In the genomic region with DNA sequence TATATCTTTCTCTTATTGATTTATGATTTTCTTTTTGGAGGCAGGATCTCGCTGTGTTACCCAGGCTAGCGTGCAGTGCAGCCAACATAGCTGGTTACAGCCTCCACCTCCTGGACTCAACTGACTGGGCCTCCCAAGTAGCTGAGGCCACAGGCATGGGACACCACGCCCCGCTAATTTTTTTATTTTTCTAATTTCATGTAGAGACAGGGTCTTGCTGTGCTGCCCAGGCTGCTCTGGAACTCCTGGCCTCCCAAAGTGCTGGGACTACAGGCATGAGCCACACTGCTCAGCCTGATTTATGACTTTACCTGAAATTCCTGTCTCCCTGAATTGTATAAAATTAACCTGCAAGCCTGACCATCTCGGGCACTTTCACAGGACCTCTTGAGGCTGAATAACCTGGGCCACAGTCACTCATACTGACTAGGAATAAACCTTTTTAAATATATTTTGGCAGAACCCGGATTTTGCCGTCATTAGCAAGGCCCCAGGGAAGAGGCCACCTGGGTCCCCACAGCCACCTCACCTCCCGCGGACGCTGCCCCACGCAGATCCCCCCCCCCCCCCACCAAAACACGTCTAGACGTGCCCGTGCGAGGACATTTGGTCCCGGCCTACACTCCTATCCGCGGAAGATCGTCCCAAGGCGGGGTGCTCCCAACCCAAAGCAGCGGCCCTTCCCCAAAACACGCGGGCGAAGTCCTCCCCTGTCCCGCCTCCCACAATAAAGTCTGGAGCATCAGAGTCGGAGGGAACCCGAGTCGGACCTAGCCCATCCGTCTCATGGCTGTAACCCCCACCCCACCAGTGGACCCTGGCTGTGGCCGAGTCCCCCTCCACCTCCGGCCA, we compare ENCODE assay signal across 8 cellular contexts. TPM values are rescaled to one million over a fixed set of nuclear protein-coding genes. Genes with fewer than 3 reads are reported as not detected.
A peak's percentile ranks its signal among the peaks of the same experiment; 100 is the strongest.
DNase-seq lines count a peak whose midpoint lies in the region; ATAC-seq, FAIRE-seq and TF ChIP-seq lines count a peak whose summit lies in the region.

No MANE protein-coding gene starts in this region.

- H3K4me3 Mint-ChIP-seq in immature natural killer cell, result peak overlapping the region; percentile 78 to 97 (median 96)
- H3K4me3 Mint-ChIP-seq in stimulated activated naive CD8-positive, alpha-beta T cell treated with anti-CD3 and anti-CD28 coated beads, Interleukin-15, amount 100 ng/mL, for 72 hours, result peak overlapping the region; percentile 82 to 96

- peak overlapping the region; percentile 90 for H3K27ac ChIP-seq in DND-41 (ENCODE audit: low read length)

- H3K4me2 ChIP-seq in DND-41 (ENCODE audit: insufficient read depth, low read length), result peak overlapping the region; percentile 75

- FAIRE-seq in H54 (lab: Jason Lieb, UNC), result no peak

- peaks cover 12% of the 10 kb centered on the region for H3K9me3 ChIP-seq in DND-41 (ENCODE audit: insufficient read depth, low read length, severe bottlenecking)

- H3K4me1 ChIP-seq in DND-41 (ENCODE audit: insufficient read depth, low read length), result peaks cover 50% of the 10 kb centered on the region

- H3K27me3 ChIP-seq in DND-41 (ENCODE audit: insufficient read depth, low read length, poor library complexity), result no peaks in the 10 kb centered on the region

- H3K36me3 ChIP-seq in DND-41 (ENCODE audit: insufficient read depth, low read length), result peaks cover 23% of the 10 kb centered on the region

- H3K4me3 ChIP-seq in DND-41 (ENCODE audit: low read depth in 1 of 2, low read length in 2 of 2) (peak overlapping the region; percentile 85 to 86), astrocyte of the cerebellum (ENCODE audit: low read depth, low read length) (peak overlapping the region; percentile 82)

- no peak for TF ChIP-seq POLR2A in H54 (IDR thresholded peaks at IDR 0.05; ENCODE audit: low read depth, low read length)

- DNase-seq in DND-41, result no peak
- peak; percentile 18 for DNase-seq in HK-2 (ENCODE audit: unreplicated experiment)
- no peak for DNase-seq in astrocyte of the cerebellum (ENCODE audit: low read depth)
- DNase-seq in immature natural killer cell, result no peak
- DNase-seq in stimulated activated naive CD8-positive, alpha-beta T cell treated with anti-CD3 and anti-CD28 coated beads, Interleukin-15, amount 100 ng/mL, for 72 hours, result no peak
- DNase-seq in NCI-H187 treated with DMSO at 0.1 percent for 48 hours (lab: John Stamatoyannopoulos, UW), result no peak
- no peak for DNase-seq in H54 (ENCODE audit: insufficient read length, low spot score)

- in situ Hi-C loops in astrocyte of the cerebellum (cut with HindIII; ENCODE audit: low sequenced_read_pairs), result no loop called here

- peak overlapping the region in 5 of 6 donors; percentile 60 to 88 (median 70) for H3K27ac Mint-ChIP-seq in immature natural killer cell
- H3K27ac Mint-ChIP-seq in stimulated activated naive CD8-positive, alpha-beta T cell treated with anti-CD3 and anti-CD28 coated beads, Interleukin-15, amount 100 ng/mL, for 72 hours, result peak overlapping the region; percentile 94 to 98

- peaks cover 4% of the 10 kb centered on the region; the same call in 1 of the 2 replicates for H4K20me1 ChIP-seq in DND-41 (ENCODE audit: insufficient read depth, low read length)

- H3K79me2 ChIP-seq in DND-41 (ENCODE audit: insufficient read depth, low read length), result peaks cover 91% of the 10 kb centered on the region

- peaks cover 10 to 17% (median 11%) of the 10 kb centered on the region in 3 donors for H3K36me3 Mint-ChIP-seq in immature natural killer cell

- peak overlapping the region; percentile 78 for H2AFZ ChIP-seq in DND-41 (ENCODE audit: low read depth, low read length)

- H3K9me3 Mint-ChIP-seq in immature natural killer cell, result peaks cover 3 to 13% (median 9%) of the 10 kb centered on the region in 6 donors
- H3K9me3 Mint-ChIP-seq in stimulated activated naive CD8-positive, alpha-beta T cell treated with anti-CD3 and anti-CD28 coated beads, Interleukin-15, amount 100 ng/mL, for 72 hours, result peaks cover 7 to 14% of the 10 kb centered on the region in 2 donors

- peaks cover 21 to 40% of the 10 kb centered on the region in 2 donors for H3K4me1 Mint-ChIP-seq in immature natural killer cell
- H3K4me1 Mint-ChIP-seq in stimulated activated naive CD8-positive, alpha-beta T cell treated with anti-CD3 and anti-CD28 coated beads, Interleukin-15, amount 100 ng/mL, for 72 hours, result peaks cover 29% of the 10 kb centered on the region

- TF ChIP-seq CTCF in DND-41 (IDR thresholded peaks at IDR 0.05; ENCODE audit: borderline replicate concordance, extremely low read depth, low read length, poor library complexity, severe bottlenecking) (no peak), astrocyte of the cerebellum (IDR thresholded peaks at IDR 0.05; ENCODE audit: low read depth, low read length, missing control alignments) (no peak)

- H3K27me3 Mint-ChIP-seq in immature natural killer cell (ENCODE audit: low read depth in 3 of 3), result peaks cover 2 to 4% (median 2%) of the 10 kb centered on the region in 3 donors
- H3K27me3 Mint-ChIP-seq in stimulated activated naive CD8-positive, alpha-beta T cell treated with anti-CD3 and anti-CD28 coated beads, Interleukin-15, amount 100 ng/mL, for 72 hours, result no peaks in the 10 kb centered on the region

- H3K9ac ChIP-seq in DND-41 (ENCODE audit: low read depth, low read length), result peak overlapping the region; percentile 95

- ATAC-seq in DND-41 (ENCODE audit: insufficient read depth, low read depth) (peak; percentile 1), HG03571 (IDR thresholded peaks at IDR 0.05; ENCODE audit: unreplicated experiment) (no peak)
- ATAC-seq in stimulated activated naive CD8-positive, alpha-beta T cell treated with anti-CD3 and anti-CD28 coated beads, Interleukin-15, amount 100 ng/mL, for 72 hours, result no peak

RNA-seq across cellular contexts. Expression of gene ZNF337, which starts 0.9 kb away (rescaled TPM):
- polyA plus RNA-seq in immature natural killer cell, result 10 to 100 TPM in 1 of 3 donors, 1 to 10 TPM in 2; 3.7 to 12.1 (median 3.9) TPM
